ENCODE assay signal across 8 cellular contexts in genomic region chr4:1046581-1047011, GRCh38. TPM values are rescaled to one million over a fixed set of nuclear protein-coding genes. Genes with fewer than 3 reads are reported as not detected.
DNase-seq lines count a peak whose midpoint lies in the region; ATAC-seq and TF ChIP-seq lines count a peak whose summit lies in the region.
"Not testable (repeated sequence)": the region's sequence is repeated elsewhere in the genome, so short reads cannot be mapped to it uniquely, and the experiment has no call there.

No MANE protein-coding gene starts in this region.

- TF ChIP-seq CTCF in AG09319 (IDR thresholded peaks at IDR 0.05; ENCODE audit: low read depth, low read length); HEK293 (tag by site-specific recombination; IDR thresholded peaks at IDR 0.05); colonic mucosa (IDR thresholded peaks at IDR 0.05): not testable (repeated sequence)

- CTCF ChIA-PET in HEK293 (lab: Yijun Ruan, JAX): not testable (repeated sequence)

- H3K36me3 ChIP-seq in HEK293 (ENCODE audit: control insufficient read depth in 2 of 2, insufficient read depth in 1 of 2, low read length in 2 of 2); colonic mucosa: not testable (repeated sequence)

- H3K4me3 Mint-ChIP-seq in stimulated activated effector memory CD8-positive, alpha-beta T cell treated with anti-CD3 and anti-CD28 coated beads, Interleukin-12 subunit alpha, Interleukin-12 subunit beta, amount 100 ng/mL, for 72 hours: not testable (repeated sequence)

- H3K4me1 ChIP-seq in HEK293 (ENCODE audit: control insufficient read depth, insufficient read depth, low read length): not testable (repeated sequence)
- H3K4me1 ChIP-seq in colonic mucosa: peaks cover 12% of the 10 kb centered on the region

- POLR2A ChIA-PET in HEK293 (lab: Yijun Ruan, JAX): not testable (repeated sequence)

- H3K27ac Mint-ChIP-seq in stimulated activated effector memory CD8-positive, alpha-beta T cell treated with anti-CD3 and anti-CD28 coated beads, Interleukin-12 subunit alpha, Interleukin-12 subunit beta, amount 100 ng/mL, for 72 hours: peak overlapping the region; percentile 68

- peak overlapping the region in 1 of 2 donors; percentile 44 for H3K9ac ChIP-seq in colonic mucosa (ENCODE audit: low read depth in 2 of 2, low read length in 2 of 2)

- H3K27ac ChIP-seq in HEK293 (ENCODE audit: extremely low read depth, low read depth, low read length); colonic mucosa: not testable (repeated sequence)

- intact Hi-C loops in colonic mucosa (cut with DNase I); left cardiac atrium (cut with DNase I): not testable (repeated sequence)

- DNase-seq in AG09319 (ENCODE audit: extremely low read depth, low read depth) (peak; percentile 45), NCI-H2171 (lab: John Stamatoyannopoulos, UW) (peak; percentile 21), colonic mucosa (peak; percentile 84), left cardiac atrium (peak; percentile 77), myocyte (ENCODE audit: low read depth) (peak; percentile 62)
- DNase-seq in activated CD4-positive, CD25-positive, alpha-beta regulatory T cell treated with anti-CD3 and anti-CD28 coated beads, Interleukin-2, amount 50 U/mL, for 72 hours: peak; percentile 26
- not testable (repeated sequence) for DNase-seq in stimulated activated effector memory CD8-positive, alpha-beta T cell treated with anti-CD3 and anti-CD28 coated beads, Interleukin-12 subunit alpha, Interleukin-12 subunit beta, amount 100 ng/mL, for 72 hours (ENCODE audit: low spot score in 2 of 2)

- not testable (repeated sequence) for H3K36me3 Mint-ChIP-seq in stimulated activated effector memory CD8-positive, alpha-beta T cell treated with anti-CD3 and anti-CD28 coated beads, Interleukin-12 subunit alpha, Interleukin-12 subunit beta, amount 100 ng/mL, for 72 hours

- H3K27me3 ChIP-seq in colonic mucosa: peaks cover 14% of the 10 kb centered on the region

- H3K9me3 Mint-ChIP-seq in stimulated activated effector memory CD8-positive, alpha-beta T cell treated with anti-CD3 and anti-CD28 coated beads, Interleukin-12 subunit alpha, Interleukin-12 subunit beta, amount 100 ng/mL, for 72 hours: not testable (repeated sequence)

- H3K9me3 ChIP-seq in HEK293 (ENCODE audit: control insufficient read depth, insufficient read depth, low read depth, low read length); colonic mucosa: not testable (repeated sequence)

- peak; percentile 2 to 36 for ATAC-seq in left cardiac atrium
- not testable (repeated sequence) for ATAC-seq in stimulated activated effector memory CD8-positive, alpha-beta T cell treated with anti-CD3 and anti-CD28 coated beads, Interleukin-12 subunit alpha, Interleukin-12 subunit beta, amount 100 ng/mL, for 72 hours

- peaks cover 23% of the 10 kb centered on the region for H3K4me1 Mint-ChIP-seq in stimulated activated effector memory CD8-positive, alpha-beta T cell treated with anti-CD3 and anti-CD28 coated beads, Interleukin-12 subunit alpha, Interleukin-12 subunit beta, amount 100 ng/mL, for 72 hours

- not testable (repeated sequence) for H3K4me3 ChIP-seq in HEK293 (ENCODE audit: low read depth, low read length)
- H3K4me3 ChIP-seq in colonic mucosa: peak overlapping the region; percentile 14

TF ChIP-seq in HEK293, 187 proteins besides CTCF, POLR2A, EP300 and RAD21:
- TF ChIP-seq ZBTB8A (tag by site-specific recombination; IDR thresholded peaks at IDR 0.05): peak; percentile 69

RNA-seq across cellular contexts. Expression of gene FGFRL1, which starts 35.2 kb away (rescaled TPM):
- total RNA-seq in colonic mucosa (10 to 100 TPM; 16.0 to 34.7 TPM), left cardiac atrium (10 to 100 TPM; 21.6 to 29.0 TPM), myocyte (20.5 and 22.5 TPM in 2 replicates)
- polyA plus RNA-seq in myocyte (2012): 25.0 TPM

RNA-seq across cellular contexts. Expression of gene SLC26A1, which starts 53.4 kb away (rescaled TPM):
- total RNA-seq in colonic mucosa (1 to 10 TPM in 1 of 2 donors, under 1 TPM in 1; 0.77 to 3.8 TPM), left cardiac atrium (under 1 TPM in 1 of 2 donors, not detected in 1; 0.27 TPM), myocyte (0.24 TPM in 1 of 2 replicates, not detected in the other)
- 2.7 TPM for polyA plus RNA-seq in myocyte (2012)

RNA-seq across cellular contexts. Expression of gene IDUA, which starts 59.8 kb away (rescaled TPM):
- total RNA-seq in colonic mucosa: 10 to 100 TPM; 18.8 to 22.4 TPM
- total RNA-seq in left cardiac atrium: 10 to 100 TPM; 15.4 to 18.7 TPM
- 27.6 and 30.9 TPM in 2 replicates for total RNA-seq in myocyte
- 29.2 TPM for polyA plus RNA-seq in myocyte (2012)
